1 cellular context compared by ENCODE assay signal in genomic region chr7:101120315-101120714, GRCh38.
TF ChIP-seq lines count a peak whose summit lies in the region.

No MANE protein-coding gene starts in this region.

TF ChIP-seq in H1, 55 proteins besides CTCF, POLR2A, EP300 and RAD21:
- TF ChIP-seq SIRT6 (IDR thresholded peaks at IDR 0.05; ENCODE audit: low read length) (no peak), ATF3 (IDR thresholded peaks at IDR 0.05; ENCODE audit: insufficient read depth, low read depth, low read length) (no peak), EZH2 (IDR thresholded peaks at IDR 0.05; ENCODE audit: low read depth, low read length, severe bottlenecking) (no peak)
